8 cellular contexts compared by ENCODE assay signal in genomic region chr10:53997953-53998352, GRCh38.
A peak's percentile ranks its signal among the peaks of the same experiment; 100 is the strongest.
DNase-seq lines count a peak whose midpoint lies in the region; ATAC-seq, FAIRE-seq and TF ChIP-seq lines count a peak whose summit lies in the region.
"Had no signal": no experiment of that assay in that cellular context is flagged by ENCODE, and none has a peak within 500 bp of the region (broad histone marks: within the 10 kb centered on the region; RNA-seq: fewer than 3 reads in every experiment).

No MANE protein-coding gene starts in this region.

- no peak overlapping the region for H3K27ac Mint-ChIP-seq in T-helper 17 cell

- 88% methylated on average over 2 of the region's 2 CpGs; no CpG with 5 or more reads in 1 of the 2 experiments for WGBS in H1 (ENCODE audit: extremely low coverage in 1 of 2, insufficient coverage in 1 of 2, insufficient read length in 1 of 2, insufficient replicate concordance in 2 of 2, low coverage in 1 of 2, low lambda C conversion rate in 2 of 2, missing lambda C conversion rate in 1 of 2), 2 experiments

- no peak overlapping the region for H2BK5ac ChIP-seq in H1 (ENCODE audit: low read depth, low read length)

- no peak overlapping the region for H2BK12ac ChIP-seq in H1 (ENCODE audit: low read depth, low read length)

- H3K4me1 Mint-ChIP-seq in T-helper 17 cell: no peaks in the 10 kb centered on the region

- H4K20me1 ChIP-seq in OCI-LY1 (ENCODE audit: insufficient read depth, low read length): no peaks in the 10 kb centered on the region
- H4K20me1 ChIP-seq in H1 (replicated peaks in 1 of 2; ENCODE audit: control insufficient read depth in 1 of 2, insufficient read depth in 2 of 2, low read length in 2 of 2): no peaks in the 10 kb centered on the region

- no peaks in the 10 kb centered on the region for H3K36me3 ChIP-seq in OCI-LY1 (ENCODE audit: insufficient read depth, low read length)
- H3K36me3 ChIP-seq in H1 (ENCODE audit: control insufficient read depth in 2 of 4, insufficient read depth in 4 of 4, low read length in 3 of 4): no peaks in the 10 kb centered on the region

- H2BK15ac ChIP-seq in H1 (ENCODE audit: low read length): no peak overlapping the region

- no peak overlapping the region for H3K23ac ChIP-seq in H1 (ENCODE audit: insufficient read length)

- H3K9ac ChIP-seq in OCI-LY1 (ENCODE audit: low read length) (no peak overlapping the region), H1 (replicated peaks in 1 of 4; ENCODE audit: extremely low read depth in 1 of 4, low read depth in 3 of 4, low read length in 3 of 4) (no peak overlapping the region)

- H2AFZ ChIP-seq in OCI-LY1 (ENCODE audit: low read length) (no peak overlapping the region), H1 (ENCODE audit: low read length) (no peak overlapping the region)

- CTCF ChIA-PET in HEK293T (lab: Yijun Ruan, JAX) (interaction anchor here (0.6 kb wide), 1 partner anchor 81 kb away, joined by 3 read pairs; no protein-coding TSS in a partner anchor), H1 (lab: Charles Lee; ENCODE audit: partially characterized antibody) (interaction anchor here (0.6 to 1.1 kb wide), 2 partner anchors 12 to 16 kb away, joined by 3 read pairs; no protein-coding TSS in a partner anchor)

- H3K79me1 ChIP-seq in H1 (ENCODE audit: low read depth, low read length): no peaks in the 10 kb centered on the region

- no peaks in the 10 kb centered on the region for H3K27me3 Mint-ChIP-seq in T-helper 17 cell

- no peak overlapping the region for H3K56ac ChIP-seq in H1 (replicated peaks; ENCODE audit: insufficient read length, low read depth, low read length)

- no peak for ATAC-seq in HG03135 (IDR thresholded peaks at IDR 0.05; ENCODE audit: unreplicated experiment)
- no peak for ATAC-seq in T-helper 17 cell

- H3K4me3 Mint-ChIP-seq in T-helper 17 cell: no peak overlapping the region

- no peak overlapping the region for H4K91ac ChIP-seq in H1 (replicated peaks; ENCODE audit: insufficient read length, low read length)

- no peak overlapping the region for H2BK20ac ChIP-seq in H1 (ENCODE audit: low read length)

- DNase-seq in HEK293T (ENCODE audit: extremely low spot score): peak; percentile 10
- DNase-seq in H1 (ENCODE audit: low read depth in 1 of 2, low spot score in 2 of 2): no peak
- DNase-seq in pons (ENCODE audit: low spot score): peak; percentile 64
- DNase-seq in 8988T: no peak
- DNase-seq in T-helper 17 cell: no peak
- DNase-seq: activated CD4-positive, alpha-beta T cell treated with anti-CD3 and anti-CD28 coated beads, Interleukin-2, amount 50 U/mL, for 4 hours had no signal

- H3K23me2 ChIP-seq in H1 (ENCODE audit: low read depth, low read length): no peaks in the 10 kb centered on the region

- H3K4me3 ChIP-seq in OCI-LY1 (ENCODE audit: low read depth, low read length, poor library complexity, severe bottlenecking) (no peak overlapping the region), H1 (ENCODE audit: extremely low read depth in 1 of 4, insufficient read depth in 2 of 4, low read depth in 3 of 4, low read length in 4 of 4) (no peak overlapping the region)

- H4K8ac ChIP-seq in H1 (ENCODE audit: extremely low read depth, insufficient read depth, low read length): no peak overlapping the region

- H3K27ac ChIP-seq in OCI-LY1 (ENCODE audit: low read depth, low read length, poor library complexity, severe bottlenecking) (no peak overlapping the region), H1 (ENCODE audit: low read depth, low read length) (no peak overlapping the region)

- H3K4me1 ChIP-seq in OCI-LY1 (ENCODE audit: insufficient read depth, low read length, severe bottlenecking): no peaks in the 10 kb centered on the region
- no peaks in the 10 kb centered on the region for H3K4me1 ChIP-seq in H1 (replicated peaks in 1 of 4; ENCODE audit: control insufficient read depth in 3 of 4, insufficient read depth in 4 of 4, low read length in 3 of 4)

- no peak overlapping the region for H3K4ac ChIP-seq in H1 (replicated peaks; ENCODE audit: insufficient read length, low read depth, low read length)

- H3K9me3 ChIP-seq in OCI-LY1 (ENCODE audit: low read length) (no peaks in the 10 kb centered on the region), H1 (ENCODE audit: insufficient read depth in 2 of 2, low read depth in 1 of 2, low read length in 1 of 2) (no peaks in the 10 kb centered on the region), T-helper 17 cell (ENCODE audit: control insufficient read depth, low read length, poor library complexity, severe bottlenecking) (no peaks in the 10 kb centered on the region)

- H3K4me2 ChIP-seq in OCI-LY1 (ENCODE audit: low read length): no peak overlapping the region
- H3K4me2 ChIP-seq in H1 (ENCODE audit: insufficient read depth in 1 of 2, low read depth in 2 of 2, low read length in 2 of 2): no peak overlapping the region

- peak; percentile 41 for TF ChIP-seq CTCF in OCI-LY1 (IDR thresholded peaks at IDR 0.05; ENCODE audit: low read length)
- peak in 1 of 3 experiments; percentile 21; a peak in 2 of 4 replicates for TF ChIP-seq CTCF in H1 (IDR thresholded peaks at IDR 0.05; ENCODE audit: control extremely low read depth in 1 of 3, insufficient read depth in 1 of 3, low read depth in 1 of 3, low read length in 3 of 3)

- TF ChIP-seq EP300 in H1 (IDR thresholded peaks at IDR 0.05; ENCODE audit: borderline replicate concordance in 1 of 2, low read depth in 2 of 2, low read length in 2 of 2): no peak

- H3K36me3 Mint-ChIP-seq in T-helper 17 cell (ENCODE audit: low read depth): no peaks in the 10 kb centered on the region

- no peak overlapping the region for H2BK120ac ChIP-seq in H1 (replicated peaks; ENCODE audit: low read depth, low read length)

- H3K18ac ChIP-seq in H1 (ENCODE audit: extremely low read depth, low read length): no peak overlapping the region

- TF ChIP-seq POLR2A in H1 (IDR thresholded peaks at IDR 0.05; ENCODE audit: control extremely low read depth in 1 of 2, low read depth in 2 of 2, low read length in 2 of 2): no peak

- H3F3A ChIP-seq in OCI-LY1 (ENCODE audit: insufficient read depth, low read length): no peaks in the 10 kb centered on the region

- H3K79me2 ChIP-seq in OCI-LY1 (ENCODE audit: insufficient read depth, low read length) (no peaks in the 10 kb centered on the region), H1 (ENCODE audit: control insufficient read depth in 1 of 2, insufficient read depth in 2 of 2, low read length in 2 of 2) (no peaks in the 10 kb centered on the region)

- H3K27me3 ChIP-seq in OCI-LY1 (ENCODE audit: insufficient read depth, low read length) (no peaks in the 10 kb centered on the region), H1 (replicated peaks in 1 of 4; ENCODE audit: control insufficient read depth in 3 of 4, extremely low read depth in 1 of 4, insufficient read depth in 3 of 4, low read length in 3 of 4) (no peaks in the 10 kb centered on the region)

- no peak for FAIRE-seq in H1 (lab: Jason Lieb, UNC)

- no peak overlapping the region for H2AK5ac ChIP-seq in H1 (ENCODE audit: low read depth, low read length)

- POLR2A ChIA-PET in HEK293T (lab: Yijun Ruan, JAX) (no interaction called here), H1 (lab: Charles Lee; ENCODE audit: partially characterized antibody) (no interaction called here)

- no peaks in the 10 kb centered on the region for H3K9me2 ChIP-seq in OCI-LY1 (ENCODE audit: low read depth, low read length)

- no peak overlapping the region for H4K5ac ChIP-seq in H1 (ENCODE audit: insufficient read length, low read depth, low read length)

- H3K14ac ChIP-seq in H1 (ENCODE audit: insufficient read length): no peak overlapping the region

- TF ChIP-seq RAD21 in H1 (IDR thresholded peaks at IDR 0.05 in 1 of 2, conservative IDR thresholded peaks at IDR 0.05 in 1 of 2; ENCODE audit: low read depth in 2 of 2, low read length in 2 of 2): peak; percentile 38 to 45

TF ChIP-seq in HEK293T, 16 proteins besides CTCF, POLR2A, EP300 and RAD21:
- TF ChIP-seq FOXM1 (IDR thresholded peaks at IDR 0.05; ENCODE audit: borderline replicate concordance) (no peak), SUZ12 (IDR thresholded peaks at IDR 0.05) (no peak), FOXK2 (IDR thresholded peaks at IDR 0.05) (no peak), ELF4 (IDR thresholded peaks at IDR 0.05) (no peak), CTBP1 (IDR thresholded peaks at IDR 0.05; ENCODE audit: borderline replicate concordance) (no peak), PKNOX1 (IDR thresholded peaks at IDR 0.05) (no peak), SP1 (IDR thresholded peaks at IDR 0.05) (no peak), LEF1 (IDR thresholded peaks at IDR 0.05; ENCODE audit: borderline replicate concordance) (no peak), BHLHE40 (IDR thresholded peaks at IDR 0.05; ENCODE audit: borderline replicate concordance) (no peak), NFRKB (IDR thresholded peaks at IDR 0.05) (no peak)

TF ChIP-seq in H1, 55 proteins besides CTCF, POLR2A, EP300 and RAD21 (continues in another document):
- TF ChIP-seq ATF2 (IDR thresholded peaks at IDR 0.05; ENCODE audit: low read length): no peak

Comparison
In these comparisons a context has a peak if more than half of its experiments do, and no peak if none do; other contexts are left out.
1. DNase-seq: peak in HEK293T (single experiment) and pons (single experiment); none in H1 (0 of 2), 8988T (single experiment) and T-helper 17 cell (0 of 3).